16 cellular contexts compared by ENCODE assay signal in the genomic region with DNA sequence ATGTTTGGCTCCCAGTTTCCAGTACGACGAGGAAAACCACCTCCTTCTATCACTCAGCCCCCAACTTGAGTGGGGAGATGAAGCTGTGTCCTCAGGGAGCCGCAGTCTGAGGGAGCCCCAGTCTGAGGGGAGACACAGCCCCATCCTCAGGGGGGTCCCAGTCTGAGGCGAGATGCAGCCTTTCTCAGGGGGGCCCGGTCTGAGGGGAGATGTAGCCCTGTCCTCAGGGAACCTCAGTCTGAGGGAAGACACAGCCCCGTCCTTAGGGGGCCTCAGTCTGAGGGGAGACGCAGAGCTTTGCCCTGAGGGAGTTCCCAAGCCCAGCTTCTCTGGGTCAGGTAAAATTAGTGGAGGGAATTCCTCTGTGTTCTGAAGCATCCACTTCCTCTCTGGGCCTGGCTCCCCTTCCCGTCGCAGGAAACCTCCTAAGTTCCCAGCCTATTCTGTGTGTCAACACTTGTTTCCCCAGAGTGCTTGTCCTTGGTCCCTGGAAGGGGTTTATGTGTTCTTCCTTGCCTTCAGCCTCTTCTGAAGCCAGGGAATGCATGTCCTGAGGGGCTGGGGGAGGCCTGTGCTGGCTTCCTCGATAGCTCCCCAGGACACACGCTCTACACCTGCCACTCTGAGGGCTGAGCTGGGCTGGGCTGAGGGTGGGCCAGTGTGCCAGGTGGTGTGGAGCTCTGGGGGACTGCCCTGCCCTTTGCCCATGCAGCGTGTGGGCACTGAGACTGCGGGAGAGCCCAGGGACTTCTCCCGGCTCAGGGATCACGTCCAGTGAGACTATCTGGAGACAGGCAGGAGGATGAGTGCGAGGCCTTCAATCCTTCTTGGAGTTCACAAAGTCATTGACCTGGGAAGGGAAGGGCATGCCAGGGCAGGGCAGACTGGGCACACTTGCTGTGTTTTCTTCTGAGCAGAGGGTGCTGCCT. TPM values are rescaled to one million over a fixed set of nuclear protein-coding genes. Genes with fewer than 3 reads are reported as not detected.
A peak's percentile ranks its signal among the peaks of the same experiment; 100 is the strongest.
DNase-seq lines count a peak whose midpoint lies in the region; ATAC-seq and TF ChIP-seq lines count a peak whose summit lies in the region.
"Had no signal": no experiment of that assay in that cellular context is flagged by ENCODE, and none has a peak within 500 bp of the region (broad histone marks: within the 10 kb centered on the region; RNA-seq: fewer than 3 reads in every experiment).

No MANE protein-coding gene starts in this region.

- intact Hi-C loops in body of pancreas (cut with DNase I) = no loop called here
- intact Hi-C loops in right lobe of liver (cut with DNase I) = loop anchor here (10.0 kb wide), 1 partner anchor 51 kb away; the partner anchor contains the start of gene VEGFA (in 2 of the 2)

- H3K9me3 ChIP-seq in body of pancreas (no peaks in the 10 kb centered on the region), right lobe of liver (no peaks in the 10 kb centered on the region), GM23248 (ENCODE audit: low read depth) (no peaks in the 10 kb centered on the region)
- H3K9me3 ChIP-seq: A549, SJCRH30 had no signal

- no peaks in the 10 kb centered on the region for H3F3A ChIP-seq in GM23338 (replicated peaks; ENCODE audit: low read depth)
- H3F3A ChIP-seq in GM23248 (ENCODE audit: insufficient read depth) = no peaks in the 10 kb centered on the region

- H3K27ac ChIP-seq in GM23338 (ENCODE audit: low read depth) (no peak overlapping the region), body of pancreas (peak overlapping the region; percentile 54 to 90 (median 87)), right lobe of liver (peak overlapping the region in 2 of 3 donors; percentile 36 to 72), GM23248 (no peak overlapping the region)
- H3K27ac ChIP-seq: SJCRH30 had no signal

- H3K36me3 ChIP-seq in GM23338 (ENCODE audit: insufficient read depth) (no peaks in the 10 kb centered on the region), body of pancreas (replicated peaks in 1 of 2; ENCODE audit: insufficient read depth in 1 of 2, low read depth in 2 of 2) (no peaks in the 10 kb centered on the region), right lobe of liver (no peaks in the 10 kb centered on the region), GM23248 (ENCODE audit: low read depth) (no peaks in the 10 kb centered on the region)
- H3K36me3 ChIP-seq: SJCRH30 had no signal

- H3K4me3 ChIP-seq in GM23338 = no peak overlapping the region
- no peak overlapping the region for H3K4me3 ChIP-seq in body of pancreas
- H3K4me3 ChIP-seq in right lobe of liver = no peak overlapping the region
- H3K4me3 ChIP-seq in GM23248 = no peak overlapping the region
- H3K4me3 ChIP-seq: A549, SJCRH30 had no signal

- H3K9me2 ChIP-seq in GM23338 (ENCODE audit: insufficient read depth) (no peaks in the 10 kb centered on the region), GM23248 (ENCODE audit: insufficient read depth) (no peaks in the 10 kb centered on the region)

- TF ChIP-seq POLR2A in body of pancreas (IDR thresholded peaks at IDR 0.05) (no peak), right lobe of liver (IDR thresholded peaks at IDR 0.05) (no peak)

- no peaks in the 10 kb centered on the region for H3K9me3 Mint-ChIP-seq in GM23338
- no peaks in the 10 kb centered on the region for H3K9me3 Mint-ChIP-seq in stimulated activated effector memory CD8-positive, alpha-beta T cell treated with anti-CD3 and anti-CD28 coated beads, Interleukin-12 subunit alpha, Interleukin-12 subunit beta, amount 100 ng/mL, for 72 hours
- H3K9me3 Mint-ChIP-seq: H9 had no signal

- H3K4me2 ChIP-seq in GM23338 = no peak overlapping the region
- no peak overlapping the region for H3K4me2 ChIP-seq in GM23248 (ENCODE audit: unreplicated experiment)

- DNase-seq in GM23338 (ENCODE audit: low spot score) = peak; percentile 27
- no peak for DNase-seq in body of pancreas
- DNase-seq in right lobe of liver = no peak
- no peak for DNase-seq in stimulated activated effector memory CD8-positive, alpha-beta T cell treated with anti-CD3 and anti-CD28 coated beads, Interleukin-12 subunit alpha, Interleukin-12 subunit beta, amount 100 ng/mL, for 72 hours (ENCODE audit: low spot score in 2 of 2)
- DNase-seq in activated T-cell treated with anti-CD3 and anti-CD28 coated beads, Interleukin-2, amount 50 U/mL, for 1 hour = no peak
- DNase-seq in activated naive CD4-positive, alpha-beta T cell (lab: John Stamatoyannopoulos, UW) = no peak
- DNase-seq in GM23248 = no peak
- DNase-seq: H9, MM.1S, NCI-H1105 treated with DMSO at 0.1 percent for 48 hours, NCI-H1930, NCI-H2171 treated with DMSO at 0.1 percent for 48 hours, NCI-H510A, NCI-H82, SJCRH30 had no signal

- H3K4me3 Mint-ChIP-seq in GM23338 = no peak overlapping the region
- no peak overlapping the region for H3K4me3 Mint-ChIP-seq in stimulated activated effector memory CD8-positive, alpha-beta T cell treated with anti-CD3 and anti-CD28 coated beads, Interleukin-12 subunit alpha, Interleukin-12 subunit beta, amount 100 ng/mL, for 72 hours
- H3K4me3 Mint-ChIP-seq: H9 had no signal

- H3K4me1 ChIP-seq in GM23338 (ENCODE audit: insufficient read depth) = no peaks in the 10 kb centered on the region
- peaks cover 58% of the 10 kb centered on the region for H3K4me1 ChIP-seq in body of pancreas
- peaks cover 0 to 41% (median 17%) of the 10 kb centered on the region in 4 donors for H3K4me1 ChIP-seq in right lobe of liver
- H3K4me1 ChIP-seq in GM23248 (ENCODE audit: insufficient read depth) = no peaks in the 10 kb centered on the region
- H3K4me1 ChIP-seq: SJCRH30 had no signal

- H2AFZ ChIP-seq in GM23338 (peak overlapping the region; percentile 83), GM23248 (no peak overlapping the region)

- no peak overlapping the region for H3K27ac Mint-ChIP-seq in GM23338
- H3K27ac Mint-ChIP-seq in stimulated activated effector memory CD8-positive, alpha-beta T cell treated with anti-CD3 and anti-CD28 coated beads, Interleukin-12 subunit alpha, Interleukin-12 subunit beta, amount 100 ng/mL, for 72 hours = no peak overlapping the region
- H3K27ac Mint-ChIP-seq: H9 had no signal

- H3K27me3 ChIP-seq in GM23338 (ENCODE audit: insufficient read depth) = no peaks in the 10 kb centered on the region
- no peaks in the 10 kb centered on the region for H3K27me3 ChIP-seq in body of pancreas
- H3K27me3 ChIP-seq in right lobe of liver = no peaks in the 10 kb centered on the region
- H3K27me3 ChIP-seq in GM23248 (replicated peaks; ENCODE audit: insufficient read depth) = no peaks in the 10 kb centered on the region; the same call in 1 of the 2 replicates

- H3K27me3 Mint-ChIP-seq in GM23338 (ENCODE audit: insufficient read depth, low read depth, poor library complexity) = peaks cover 5% of the 10 kb centered on the region

- in situ Hi-C loops in GM23248 (cut with MboI) = no loop called here

- H4K20me1 ChIP-seq in GM23338 (replicated peaks; ENCODE audit: insufficient read depth) = no peaks in the 10 kb centered on the region
- H4K20me1 ChIP-seq in GM23248 (ENCODE audit: insufficient read depth) = no peaks in the 10 kb centered on the region

- ATAC-seq in GM23338 (peak; percentile 42), body of pancreas (no peak), right lobe of liver (no peak)
- ATAC-seq in stimulated activated effector memory CD8-positive, alpha-beta T cell treated with anti-CD3 and anti-CD28 coated beads, Interleukin-12 subunit alpha, Interleukin-12 subunit beta, amount 100 ng/mL, for 72 hours = peak; percentile 33

- TF ChIP-seq CTCF in GM23338 (conservative IDR thresholded peaks at IDR 0.05; ENCODE audit: low read depth in 2 of 2) (no peak), body of pancreas (IDR thresholded peaks at IDR 0.05) (no peak), right lobe of liver (IDR thresholded peaks at IDR 0.05) (no peak)

- no peak overlapping the region for H3K9ac ChIP-seq in GM23248

- 40 to 46% methylated on average over 8 to 16 of the region's 16 CpGs for WGBS in body of pancreas, 2 donors
- WGBS in right lobe of liver (ENCODE audit: insufficient coverage, low coverage, low lambda C conversion rate, missing lambda C conversion rate) = 59% methylated on average over 6 of the region's 16 CpGs
- WGBS in GM23248 (ENCODE audit: low coverage in 1 of 2, low lambda C conversion rate in 2 of 2, missing lambda C conversion rate in 2 of 2), 2 experiments = 87% methylated on average over 16 of the region's 16 CpGs

- no peaks in the 10 kb centered on the region for H3K79me2 ChIP-seq in GM23338 (replicated peaks; ENCODE audit: insufficient read depth)
- H3K79me2 ChIP-seq in GM23248 (ENCODE audit: insufficient read depth) = no peaks in the 10 kb centered on the region

- no peaks in the 10 kb centered on the region for H3K36me3 Mint-ChIP-seq in GM23338 (ENCODE audit: low read depth)
- H3K36me3 Mint-ChIP-seq in stimulated activated effector memory CD8-positive, alpha-beta T cell treated with anti-CD3 and anti-CD28 coated beads, Interleukin-12 subunit alpha, Interleukin-12 subunit beta, amount 100 ng/mL, for 72 hours = no peaks in the 10 kb centered on the region

- peaks cover 7% of the 10 kb centered on the region; the same call in 2 of the 3 replicates for H3K4me1 Mint-ChIP-seq in GM23338
- peaks cover 6% of the 10 kb centered on the region for H3K4me1 Mint-ChIP-seq in stimulated activated effector memory CD8-positive, alpha-beta T cell treated with anti-CD3 and anti-CD28 coated beads, Interleukin-12 subunit alpha, Interleukin-12 subunit beta, amount 100 ng/mL, for 72 hours

TF ChIP-seq in GM23338, 12 proteins besides CTCF, POLR2A, EP300 and RAD21 (continues in another document):
- TF ChIP-seq EZH2 (IDR thresholded peaks at IDR 0.05; ENCODE audit: low read depth, unreplicated experiment) (no peak), EZH2phosphoT487 (IDR thresholded peaks at IDR 0.05; ENCODE audit: unreplicated experiment) (no peak), ETS1 (IDR thresholded peaks at IDR 0.05) (no peak), STAT1 (IDR thresholded peaks at IDR 0.05; ENCODE audit: unreplicated experiment) (no peak), ZNF331 (CRISPR knock-in tag; IDR thresholded peaks at IDR 0.05; ENCODE audit: low read depth) (no peak), POLR2AphosphoS5 (IDR thresholded peaks at IDR 0.05; ENCODE audit: low read depth) (no peak)

RNA-seq across cellular contexts. Expression of gene VEGFA, which starts 55.4 kb away (rescaled TPM):
- 55.9 and 61.1 TPM in 2 replicates for total RNA-seq in GM23338 (2014; rRNA removed; shearing (Covaris generic))
- polyA plus RNA-seq in GM23338 (2016; fragmentation: Nextera tagmentation; extraction: Ambion mirVana) (10.9 and 13.3 TPM in 2 replicates), GM23248 (2016; fragmentation: Nextera tagmentation; extraction: Ambion mirVana) (9.3 and 10.7 TPM in 2 replicates)
- total RNA-seq in body of pancreas (100 to 1,000 TPM in 1 of 2 donors, 10 to 100 TPM in 1; 84.8 to 272 TPM), right lobe of liver (100 to 1,000 TPM in 5 of 6 experiments, 10 to 100 TPM in 1; 91.3 to 571 (median 132) TPM)
- 197 and 241 TPM in 2 replicates for total RNA-seq in GM23248 (2014; rRNA removed; shearing (Covaris generic))

Comparison
In these comparisons a context has a peak if more than half of its experiments do, and no peak if none do; other contexts are left out.
1. ATAC-seq: peak in GM23338 (single experiment) and stimulated activated effector memory CD8-positive, alpha-beta T cell treated with anti-CD3 and anti-CD28 coated beads, Interleukin-12 subunit alpha, Interleukin-12 subunit beta, amount 100 ng/mL, for 72 hours (single experiment); none in body of pancreas (single experiment) and right lobe of liver (0 of 4).
2. H3K27ac ChIP-seq: peak in body of pancreas (4 of 4) and right lobe of liver (2 of 3); none in GM23338 (single experiment) and GM23248 (single experiment).